In the genomic region with DNA sequence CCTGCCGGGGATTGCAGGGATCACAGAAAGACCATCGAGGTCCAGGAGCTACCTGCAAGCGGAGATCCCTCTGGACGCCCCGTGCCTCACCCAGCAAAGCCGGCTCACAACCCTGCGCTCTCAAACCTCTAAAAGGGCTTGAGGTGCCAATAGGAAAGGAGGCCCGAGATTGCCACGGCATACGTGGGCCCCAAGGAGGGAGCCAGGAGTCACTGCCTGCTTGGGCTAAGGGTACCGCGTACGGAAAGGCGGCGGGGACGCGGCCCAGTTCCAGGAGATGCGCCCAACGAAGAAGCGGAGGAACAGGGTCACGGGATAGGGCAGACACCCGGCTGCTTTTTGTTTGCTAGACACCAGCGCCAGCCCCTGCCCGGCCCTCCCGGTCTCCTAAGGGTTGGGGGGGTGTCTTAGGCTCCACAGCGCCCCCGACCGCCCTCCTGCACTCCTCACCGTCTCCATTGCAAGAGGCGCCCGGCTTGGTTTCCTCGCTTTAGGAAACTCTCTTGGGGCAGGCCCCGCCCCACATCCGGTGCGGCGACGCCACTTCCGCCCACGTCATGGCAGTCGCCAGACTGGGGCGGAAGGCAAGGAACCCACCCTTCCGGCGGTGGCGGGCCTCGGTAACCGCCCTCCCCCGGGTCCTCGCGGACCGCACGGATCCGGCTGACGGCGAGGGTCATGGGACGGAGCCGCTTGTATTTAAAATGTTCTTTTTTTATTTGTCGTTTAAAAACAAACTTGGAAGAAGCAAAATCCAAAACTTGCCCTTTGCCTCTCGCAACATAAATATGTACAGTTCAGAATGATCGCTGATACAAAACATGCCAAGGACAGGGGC, we compare ENCODE assay signal across 8 cellular contexts. TPM values are rescaled to one million over a fixed set of nuclear protein-coding genes. Genes with fewer than 3 reads are reported as not detected.
DNase-seq lines count a peak whose midpoint lies in the region; ATAC-seq and TF ChIP-seq lines count a peak whose summit lies in the region.

A gene (minus strand): TSS at position 495 of the 838 bp plus-strand sequence. CDS start 36 bp downstream, at position 459.

- CTCF ChIA-PET in CD8-positive, alpha-beta T cell (lab: Charles Lee), result interaction anchor here (1.1 to 4.1 kb wide), 4 partner anchors 19 to 30 kb away, joined by 3 to 12 read pairs (median 6); a partner anchor contains a TSS
- CTCF ChIA-PET in activated CD4-positive, alpha-beta memory T cell treated with anti-CD3 and anti-CD28 coated beads for 36 hours (lab: Charles Lee), result interaction anchor here (0.6 to 3.4 kb wide), 12 partner anchors 17 to 216 kb away, joined by 3 to 46 read pairs (median 5); a partner anchor contains a TSS

- no peaks in the 10 kb centered on the region for H3K27me3 Mint-ChIP-seq in CD8-positive, alpha-beta T cell (ENCODE audit: low read depth)
- H3K27me3 Mint-ChIP-seq in activated CD4-positive, alpha-beta memory T cell treated with anti-CD3 and anti-CD28 coated beads for 36 hours, result no peaks in the 10 kb centered on the region

- peak in 1 of 2 donors; percentile 49 for TF ChIP-seq POLR2A in lower leg skin (IDR thresholded peaks at IDR 0.05)

- POLR2A ChIA-PET in CD8-positive, alpha-beta T cell (lab: Charles Lee), result no interaction called here
- POLR2A ChIA-PET in activated CD4-positive, alpha-beta memory T cell treated with anti-CD3 and anti-CD28 coated beads for 36 hours (lab: Charles Lee), result interaction anchor here (0.6 to 1.2 kb wide), 8 partner anchors 21 to 1196 kb away, joined by 3 to 5 read pairs (median 3); a partner anchor contains a TSS

- intact Hi-C loops in CD8-positive, alpha-beta T cell (cut with DNase I, micrococcal nuclease), result loop anchor here (1.0 to 5.0 kb wide), 15 partner anchors 21 to 520 kb away; a partner anchor contains a TSS
- intact Hi-C loops in activated CD4-positive, alpha-beta memory T cell treated with anti-CD3 and anti-CD28 coated beads for 36 hours (cut with micrococcal nuclease), result loop anchor here (1.0 to 5.0 kb wide), 8 partner anchors 19 to 249 kb away; a partner anchor contains a TSS
- intact Hi-C loops in lower leg skin (cut with DNase I; ENCODE audit: low total_unique reads), result no loop called here

- peak; percentile 90 for ATAC-seq in CD8-positive, alpha-beta T cell
- ATAC-seq in GM19452 (IDR thresholded peaks at IDR 0.05; ENCODE audit: unreplicated experiment), result peak; percentile 94

- peaks cover 17% of the 10 kb centered on the region for H3K36me3 ChIP-seq in CD8-positive, alpha-beta T cell (ENCODE audit: insufficient read depth, low read length)
- peaks cover 8 to 23% of the 10 kb centered on the region in 2 donors for H3K36me3 ChIP-seq in duodenal mucosa (ENCODE audit: control insufficient read depth in 1 of 2, insufficient read depth in 2 of 2, low read length in 2 of 2)

- peak within 1 kb of the TSS; percentile 85 for H3K4me3 ChIP-seq in CD8-positive, alpha-beta T cell (ENCODE audit: low read depth, low read length)
- H3K4me3 ChIP-seq in duodenal mucosa (ENCODE audit: low read depth in 1 of 2, low read length in 2 of 2) (peak within 1 kb of the TSS; percentile 97 to 100), lower leg skin (ENCODE audit: low read depth, poor library complexity, severe bottlenecking) (peak within 1 kb of the TSS; percentile 74)

- H3K9me3 Mint-ChIP-seq in CD8-positive, alpha-beta T cell, result no peaks in the 10 kb centered on the region
- no peaks in the 10 kb centered on the region for H3K9me3 Mint-ChIP-seq in activated CD4-positive, alpha-beta memory T cell treated with anti-CD3 and anti-CD28 coated beads for 36 hours

- H3K27ac Mint-ChIP-seq in CD8-positive, alpha-beta T cell, result peak within 1 kb of the TSS; percentile 99
- peak within 1 kb of the TSS; percentile 92 for H3K27ac Mint-ChIP-seq in activated CD4-positive, alpha-beta memory T cell treated with anti-CD3 and anti-CD28 coated beads for 36 hours

- peak; percentile 61 for TF ChIP-seq CTCF in CD8-positive, alpha-beta T cell (IDR thresholded peaks at IDR 0.05)
- no peak for TF ChIP-seq CTCF in lower leg skin (IDR thresholded peaks at IDR 0.05)

- H3K9ac ChIP-seq in duodenal mucosa (ENCODE audit: low read depth in 1 of 2, low read length in 2 of 2), result peak within 1 kb of the TSS; percentile 98 to 100

- peaks cover 58% of the 10 kb centered on the region for H3K36me3 Mint-ChIP-seq in CD8-positive, alpha-beta T cell
- H3K36me3 Mint-ChIP-seq in activated CD4-positive, alpha-beta memory T cell treated with anti-CD3 and anti-CD28 coated beads for 36 hours, result peaks cover 18% of the 10 kb centered on the region

- peaks cover 38% of the 10 kb centered on the region for H3K4me1 Mint-ChIP-seq in CD8-positive, alpha-beta T cell (ENCODE audit: low read depth)
- peaks cover 40% of the 10 kb centered on the region for H3K4me1 Mint-ChIP-seq in activated CD4-positive, alpha-beta memory T cell treated with anti-CD3 and anti-CD28 coated beads for 36 hours (ENCODE audit: low read depth)

- peak within 1 kb of the TSS; percentile 97 for H3K27ac ChIP-seq in CD8-positive, alpha-beta T cell (ENCODE audit: low read depth, low read length)
- H3K27ac ChIP-seq in duodenal mucosa (ENCODE audit: low read depth, low read length), result peak within 1 kb of the TSS; percentile 84

- H3K4me3 Mint-ChIP-seq in CD8-positive, alpha-beta T cell, result peak within 1 kb of the TSS; percentile 95
- peak within 1 kb of the TSS; percentile 95 for H3K4me3 Mint-ChIP-seq in activated CD4-positive, alpha-beta memory T cell treated with anti-CD3 and anti-CD28 coated beads for 36 hours

- no peaks in the 10 kb centered on the region for H3K9me3 ChIP-seq in CD8-positive, alpha-beta T cell (ENCODE audit: low read length)
- H3K9me3 ChIP-seq in duodenal mucosa (ENCODE audit: control insufficient read depth in 1 of 2, low read length in 2 of 2), result no peaks in the 10 kb centered on the region

- DNase-seq in CD8-positive, alpha-beta T cell, result peak; percentile 95 to 99 (median 96)
- DNase-seq in HK-2 (ENCODE audit: unreplicated experiment) (peak; percentile 96), NCI-H82 treated with DMSO at 0.1 percent for 48 hours (lab: John Stamatoyannopoulos, UW; ENCODE audit: unreplicated experiment) (peak; percentile 87), lower leg skin (ENCODE audit: low spot score in 2 of 2) (peak; percentile 95 to 99)
- peak; percentile 97 for DNase-seq in activated CD4-positive, alpha-beta memory T cell treated with anti-CD3 and anti-CD28 coated beads for 36 hours
- DNase-seq in stimulated activated CD4-positive, alpha-beta T cell treated with anti-CD3 and anti-CD28 coated beads, Interleukin-4, amount 100 ng/mL, for 48 hours (ENCODE audit: low read depth in 2 of 2), result peak; percentile 90 to 93

- H3K27me3 ChIP-seq in CD8-positive, alpha-beta T cell (ENCODE audit: insufficient read depth, low read length), result no peaks in the 10 kb centered on the region
- H3K27me3 ChIP-seq in duodenal mucosa (ENCODE audit: control insufficient read depth in 1 of 2, insufficient read depth in 2 of 2, low read length in 2 of 2), result no peaks in the 10 kb centered on the region

- WGBS in lower leg skin, 2 donors, result 0% methylated on average over 54 to 59 of the region's 59 CpGs

- peaks cover 25% of the 10 kb centered on the region for H3K4me1 ChIP-seq in CD8-positive, alpha-beta T cell (ENCODE audit: insufficient read depth, low read length)
- peaks cover 9 to 12% of the 10 kb centered on the region in 2 donors for H3K4me1 ChIP-seq in duodenal mucosa (ENCODE audit: control insufficient read depth in 1 of 2, insufficient read depth in 2 of 2, low read length in 2 of 2)

RNA-seq across cellular contexts. Expression of the gene that starts here (rescaled TPM):
- 10 to 100 TPM; 30.2 to 34.3 TPM for total RNA-seq in CD8-positive, alpha-beta T cell
- total RNA-seq in activated CD4-positive, alpha-beta memory T cell treated with anti-CD3 and anti-CD28 coated beads for 36 hours, result 10 to 100 TPM; 52.0 to 55.8 TPM
- total RNA-seq in lower leg skin, result 10 to 100 TPM; 30.3 to 57.8 (median 49.2) TPM

Comparison
In these comparisons a context has a peak if more than half of its experiments do, and no peak if none do; other contexts are left out.
1. Peak in every context shown above with its lines: DNase-seq, ATAC-seq, H3K4me3 ChIP-seq and H3K27ac ChIP-seq.